In genomic region chr5:150500328-150500841, GRCh38 we compare ENCODE assay signal across 1 cellular context.
TF ChIP-seq lines count a peak whose summit lies in the region.

No MANE protein-coding gene starts in this region.

TF ChIP-seq in GM23338, 12 proteins besides CTCF, POLR2A, EP300 and RAD21 (continued from another document):
- TF ChIP-seq ZNF462 (CRISPR knock-in tag; IDR thresholded peaks at IDR 0.05) = no peak
- no peak for TF ChIP-seq ETS1 (IDR thresholded peaks at IDR 0.05)
- TF ChIP-seq STAT1 (IDR thresholded peaks at IDR 0.05; ENCODE audit: unreplicated experiment) = no peak
- TF ChIP-seq ZNF331 (CRISPR knock-in tag; IDR thresholded peaks at IDR 0.05; ENCODE audit: low read depth) = no peak
- TF ChIP-seq ZNF114 (CRISPR knock-in tag; IDR thresholded peaks at IDR 0.05) = no peak
- TF ChIP-seq POLR2AphosphoS5 (IDR thresholded peaks at IDR 0.05; ENCODE audit: low read depth) = no peak
- no peak for TF ChIP-seq REST (IDR thresholded peaks at IDR 0.05; ENCODE audit: unreplicated experiment)
- no peak for TF ChIP-seq JUNB (IDR thresholded peaks at IDR 0.05; ENCODE audit: unreplicated experiment)
- no peak for TF ChIP-seq EZH2phosphoT487 (IDR thresholded peaks at IDR 0.05; ENCODE audit: unreplicated experiment)
- TF ChIP-seq EZH2 (IDR thresholded peaks at IDR 0.05; ENCODE audit: low read depth, unreplicated experiment) = no peak
- no peak for TF ChIP-seq CREB1 (CRISPR knock-in tag; IDR thresholded peaks at IDR 0.05; ENCODE audit: low read depth)
